Comparison of ENCODE assay signal across 17 cellular contexts in genomic region chr2:120342451-120342850, GRCh38. TPM values are rescaled to one million over a fixed set of nuclear protein-coding genes. Genes with fewer than 3 reads are reported as not detected.
DNase-seq lines count a peak whose midpoint lies in the region; ATAC-seq, FAIRE-seq and TF ChIP-seq lines count a peak whose summit lies in the region.
"Had no signal": no experiment of that assay in that cellular context is flagged by ENCODE, and none has a peak within 500 bp of the region (broad histone marks: within the 10 kb centered on the region; RNA-seq: fewer than 3 reads in every experiment).

No MANE protein-coding gene starts in this region.

- peaks cover 17 to 23% (median 17%) of the 10 kb centered on the region in 3 donors for H3K4me1 Mint-ChIP-seq in CD8-positive, alpha-beta memory T cell
- H3K4me1 Mint-ChIP-seq in neural crest cell, result peaks cover 15% of the 10 kb centered on the region
- H3K4me1 Mint-ChIP-seq in CD4-positive, alpha-beta memory T cell, result peaks cover 8 to 23% (median 17%) of the 10 kb centered on the region in 4 donors

- no peak for ATAC-seq in K562

- no peak overlapping the region for H3K27ac Mint-ChIP-seq in CD8-positive, alpha-beta memory T cell
- no peak overlapping the region for H3K27ac Mint-ChIP-seq in neural crest cell (ENCODE audit: unreplicated experiment)
- H3K27ac Mint-ChIP-seq in CD4-positive, alpha-beta memory T cell, result no peak overlapping the region
- H3K27ac Mint-ChIP-seq: CD8-positive, alpha-beta T cell had no signal

- TF ChIP-seq POLR2A in K562 (conservative IDR thresholded peaks at IDR 0.05), result no peak

- TF ChIP-seq CTCF in K562 (IDR thresholded peaks at IDR 0.05 in 2 of 3, conservative IDR thresholded peaks at IDR 0.05 in 1 of 3; ENCODE audit: insufficient read depth in 2 of 3, low read depth in 1 of 3, low read length in 3 of 3) (no peak), neural crest cell (conservative IDR thresholded peaks at IDR 0.05) (no peak), GM10248 (IDR thresholded peaks at IDR 0.05; ENCODE audit: control extremely low read depth, extremely low read depth, low read depth, missing control alignments) (no peak)

- H3K36me3 Mint-ChIP-seq in CD8-positive, alpha-beta memory T cell, result no peaks in the 10 kb centered on the region
- no peaks in the 10 kb centered on the region for H3K36me3 Mint-ChIP-seq in neural crest cell (ENCODE audit: low read depth)
- no peaks in the 10 kb centered on the region for H3K36me3 Mint-ChIP-seq in CD4-positive, alpha-beta memory T cell
- H3K36me3 Mint-ChIP-seq: CD8-positive, alpha-beta T cell; IgD-negative memory B cell had no signal

- H3K9me1 ChIP-seq in K562 (ENCODE audit: control insufficient read depth, insufficient read depth, low read length), result no peaks in the 10 kb centered on the region

- H3K27ac ChIP-seq in CD8-positive, alpha-beta memory T cell (ENCODE audit: low read depth, low read length), result no peak overlapping the region
- no peak overlapping the region for H3K27ac ChIP-seq in K562 (ENCODE audit: extremely low read depth, low read depth, low read length)
- H3K27ac ChIP-seq in CD4-positive, alpha-beta memory T cell (ENCODE audit: low read depth, low read length), result no peak overlapping the region

- no peaks in the 10 kb centered on the region for H3K36me3 ChIP-seq in CD8-positive, alpha-beta memory T cell (ENCODE audit: insufficient read depth, low read length)
- no peaks in the 10 kb centered on the region for H3K36me3 ChIP-seq in K562 (ENCODE audit: control insufficient read depth, insufficient read depth, low read length)
- H3K36me3 ChIP-seq in CD4-positive, alpha-beta memory T cell (ENCODE audit: insufficient read depth, low read length), result no peaks in the 10 kb centered on the region

- H3K4me3 Mint-ChIP-seq in CD8-positive, alpha-beta memory T cell, result peak overlapping the region in 5 of 7 donors; percentile 14 to 70 (median 36)
- H3K4me3 Mint-ChIP-seq in neural crest cell, result peak overlapping the region; percentile 55
- peak overlapping the region in 2 of 8 donors; percentile 63 to 84 for H3K4me3 Mint-ChIP-seq in CD4-positive, alpha-beta memory T cell

- CTCF ChIA-PET in CD8-positive, alpha-beta memory T cell (lab: Charles Lee), result interaction anchor here (1.0 to 1.7 kb wide), 4 partner anchors 28 to 339 kb away, joined by 3 to 5 read pairs (median 4); no protein-coding TSS in a partner anchor
- CTCF ChIA-PET in K562 (lab: Yijun Ruan, JAX; ENCODE audit: low intra/inter-chr PET ratio) (interaction anchor here (1.7 kb wide), 1 partner anchor 338 kb away, joined by 6 read pairs; no protein-coding TSS in a partner anchor), GM10248 (lab: Yijun Ruan, JAX) (interaction anchor here (0.9 to 1.9 kb wide), 3 partner anchors 8 to 338 kb away, joined by 3 to 9 read pairs (median 3); no protein-coding TSS in a partner anchor)
- CTCF ChIA-PET in CD4-positive, alpha-beta memory T cell (lab: Charles Lee; ENCODE audit: partially characterized antibody), result interaction anchor here (1.0 to 1.5 kb wide), 2 partner anchors 91 to 96 kb away, joined by 3 read pairs; no protein-coding TSS in a partner anchor

- POLR2A ChIA-PET in CD8-positive, alpha-beta memory T cell (lab: Charles Lee), result no interaction called here
- POLR2A ChIA-PET in K562 (lab: Yijun Ruan, JAX), result interaction anchor here (0.6 kb wide), 1 partner anchor 115 kb away, joined by 3 read pairs; no protein-coding TSS in a partner anchor
- POLR2A ChIA-PET in CD4-positive, alpha-beta memory T cell (lab: Charles Lee; ENCODE audit: partially characterized antibody), result no interaction called here
- POLR2A ChIA-PET in GM10248 (lab: Yijun Ruan, JAX), result interaction anchor here (0.7 kb wide), 1 partner anchor 62 kb away, joined by 11 read pairs; no protein-coding TSS in a partner anchor

- in situ Hi-C loops in K562 (cut with MboI), result loop anchor here (10.0 kb wide), 1 partner anchor 332 kb away; no protein-coding TSS in a partner anchor

- H3K27me3 Mint-ChIP-seq in CD8-positive, alpha-beta memory T cell, result peaks cover 50 to 62% of the 10 kb centered on the region in 2 donors
- peaks cover 70% of the 10 kb centered on the region for H3K27me3 Mint-ChIP-seq in neural crest cell (ENCODE audit: low read depth)
- H3K27me3 Mint-ChIP-seq in CD4-positive, alpha-beta memory T cell, result peaks cover 37 to 42% of the 10 kb centered on the region in 2 donors

- peaks cover 32% of the 10 kb centered on the region for H3K27me3 ChIP-seq in CD8-positive, alpha-beta memory T cell (ENCODE audit: insufficient read depth, low read length, poor library complexity, severe bottlenecking)
- peaks cover 20 to 51% of the 10 kb centered on the region in 2 experiments; a peak in 4 of 5 replicates for H3K27me3 ChIP-seq in K562 (ENCODE audit: control insufficient read depth in 2 of 2, insufficient read depth in 2 of 2, low read length in 2 of 2)
- peaks cover 27% of the 10 kb centered on the region for H3K27me3 ChIP-seq in CD4-positive, alpha-beta memory T cell (ENCODE audit: insufficient read depth, low read length)

- H3K4me2 ChIP-seq in K562 (ENCODE audit: insufficient read depth, low read length), result no peak overlapping the region

- peaks cover 13% of the 10 kb centered on the region for H3K4me1 ChIP-seq in CD8-positive, alpha-beta memory T cell (ENCODE audit: insufficient read depth, low read length)
- H3K4me1 ChIP-seq in K562 (replicated peaks in 1 of 2; ENCODE audit: control insufficient read depth in 2 of 2, insufficient read depth in 2 of 2, low read length in 2 of 2), result peaks cover 0 to 7% of the 10 kb centered on the region in 2 experiments; a peak in 2 of 5 replicates
- peaks cover 26% of the 10 kb centered on the region for H3K4me1 ChIP-seq in CD4-positive, alpha-beta memory T cell (ENCODE audit: insufficient read depth, low read length)

- DNase-seq in CD8-positive, alpha-beta memory T cell, result no peak
- DNase-seq in NCI-H526 (lab: John Stamatoyannopoulos, UW), result peak; percentile 50 to 70
- no peak for DNase-seq in K562 (ENCODE audit: extremely low read depth in 1 of 4, low spot score in 3 of 4)
- DNase-seq in neural crest cell (ENCODE audit: low read depth, low spot score), result no peak
- DNase-seq in T-helper 9 cell, result no peak
- no peak for DNase-seq in CD4-positive, alpha-beta memory T cell
- DNase-seq in GM10248 (ENCODE audit: extremely low spot score), result no peak
- no peak for DNase-seq in activated naive CD4-positive, alpha-beta T cell treated with Interleukin-2 at 50 U/mL for 16 hours
- DNase-seq: CD8-positive, alpha-beta T cell; GDM1; NCI-H1105 treated with DMSO at 0.1 percent for 48 hours; NCI-H1694 treated with DMSO at 0.1 percent for 48 hours; NCI-H2107; NCI-H226; PC-3 had no signal

- H3K9me3 Mint-ChIP-seq in CD8-positive, alpha-beta memory T cell, result no peaks in the 10 kb centered on the region
- H3K9me3 Mint-ChIP-seq in neural crest cell, result no peaks in the 10 kb centered on the region
- peaks cover 0 to 2% (median 0%) of the 10 kb centered on the region in 8 donors for H3K9me3 Mint-ChIP-seq in CD4-positive, alpha-beta memory T cell
- H3K9me3 Mint-ChIP-seq: CD8-positive, alpha-beta T cell; IgD-negative memory B cell had no signal

- BruUV-seq in K562 (replicated peaks; lab: Mats Ljungman, UMichigan), result no TSS peak

- FAIRE-seq in K562 (lab: Jason Lieb, UNC), result no peak
- FAIRE-seq: GM12891 had no signal

- no peak overlapping the region for H3K9ac ChIP-seq in K562 (ENCODE audit: insufficient read depth in 1 of 2, low read depth in 2 of 2, low read length in 2 of 2)

- no peak overlapping the region for H3K4me3 ChIP-seq in CD8-positive, alpha-beta memory T cell (ENCODE audit: low read length)
- H3K4me3 ChIP-seq in K562, result no peak overlapping the region
- H3K4me3 ChIP-seq in CD4-positive, alpha-beta memory T cell (ENCODE audit: low read length in 2 of 2), result no peak overlapping the region

- TF ChIP-seq EP300 in K562 (IDR thresholded peaks at IDR 0.05; ENCODE audit: low read length), result no peak

- no peak overlapping the region for H2AFZ ChIP-seq in K562 (ENCODE audit: low read depth, low read length)

- H3K79me2 ChIP-seq in K562 (ENCODE audit: control insufficient read depth, insufficient read depth, low read length), result no peaks in the 10 kb centered on the region

- intact Hi-C loops in K562 (cut with micrococcal nuclease), result loop anchor here (2.0 to 5.0 kb wide), 3 partner anchors 115 to 338 kb away; no protein-coding TSS in a partner anchor
- intact Hi-C loops in CD4-positive, alpha-beta memory T cell (cut with micrococcal nuclease), result loop anchor here (2.0 kb wide), 1 partner anchor 338 kb away; no protein-coding TSS in a partner anchor

- 2% methylated on average over 6 of the region's 6 CpGs for WGBS in K562 (ENCODE audit: insufficient coverage, low coverage, missing lambda C conversion rate)

- H4K20me1 ChIP-seq in K562 (replicated peaks; ENCODE audit: control insufficient read depth, insufficient read depth, low read length), result peaks cover 12% of the 10 kb centered on the region

- TF ChIP-seq RAD21 in K562 (CRISPR knock-in tag; conservative IDR thresholded peaks at IDR 0.05 in 1 of 2, IDR thresholded peaks at IDR 0.05 in 1 of 2), result no peak

- no peaks in the 10 kb centered on the region for H3K9me3 ChIP-seq in CD8-positive, alpha-beta memory T cell (ENCODE audit: low read length)
- no peaks in the 10 kb centered on the region for H3K9me3 ChIP-seq in K562 (replicated peaks; ENCODE audit: control insufficient read depth, insufficient read depth, low read depth, low read length)
- H3K9me3 ChIP-seq in CD4-positive, alpha-beta memory T cell (ENCODE audit: control insufficient read depth in 1 of 2, low read length in 2 of 2), result no peaks in the 10 kb centered on the region

RNA-seq across cellular contexts. Expression of gene INHBB, which starts 3.5 kb away (rescaled TPM):
- not detected for total RNA-seq in CD8-positive, alpha-beta memory T cell
- polyA plus RNA-seq in CD8-positive, alpha-beta memory T cell, result not detected
- not detected in 2 replicates for total RNA-seq in K562 (2011; cell fraction: chromatin; rRNA removed; ENCODE audit: low replicate concordance)
- not detected in 2 replicates for total RNA-seq in K562 (2011; cell fraction: nucleolus; rRNA removed)
- total RNA-seq in K562 (2011; cell fraction: nucleoplasm; rRNA removed), result not detected in 2 replicates
- total RNA-seq in K562 (2014; rRNA removed), result not detected in 2 replicates
- not detected in 2 replicates for total RNA-seq in K562 (2014; rRNA removed; fragmentation: Illumina TruSeq; extraction: Trizol)
- total RNA-seq in K562 (2015; rRNA removed; fragmentation: Illumina TruSeq; extraction: Trizol), result not detected in 2 replicates
- 0.11 TPM in 1 of 2 replicates, not detected in the other for total RNA-seq in K562 (2021)
- polyA plus RNA-seq in K562 (2011; rRNA removed), result not detected in 2 replicates
- polyA plus RNA-seq in K562 (2011; cell fraction: cytosol; rRNA removed), result not detected in 2 replicates
- not detected in 2 replicates for polyA plus RNA-seq in K562 (2011; cell fraction: nucleus; rRNA removed)
- not detected in 2 replicates for polyA plus RNA-seq in K562 (2012)
- 0.04 TPM in 1 of 2 replicates, not detected in the other for polyA plus RNA-seq in K562 (2014; fragmentation: Illumina TruSeq; extraction: Trizol)
- polyA plus RNA-seq in K562 (2014; fragmentation: Nextera tagmentation; extraction: Ambion mirVana), result not detected
- not detected in 2 replicates for polyA plus RNA-seq in K562 (2014; rRNA removed)
- polyA minus RNA-seq in K562 (2011; rRNA and poly(A)+ RNA removed), result not detected in 2 replicates
- not detected in 2 replicates for polyA minus RNA-seq in K562 (2011; cell fraction: cytosol; rRNA and poly(A)+ RNA removed)
- polyA minus RNA-seq in K562 (2011; cell fraction: nucleus; rRNA and poly(A)+ RNA removed), result not detected in 2 replicates
- total RNA-seq in neural crest cell, result 0.14 and 0.49 TPM in 2 replicates
- total RNA-seq in CD4-positive, alpha-beta memory T cell, result not detected
- polyA plus RNA-seq in CD4-positive, alpha-beta memory T cell, result not detected
- total RNA-seq: CD8-positive, alpha-beta T cell had no signal
- polyA plus RNA-seq: IgD-negative memory B cell had no signal

Comparison
In these comparisons a context has a peak if more than half of its experiments do, and no peak if none do; other contexts are left out.
1. DNase-seq: peak in NCI-H526 (2 of 2); none in CD8-positive, alpha-beta memory T cell (0 of 5), K562 (0 of 4), neural crest cell (single experiment), T-helper 9 cell (single experiment), CD4-positive, alpha-beta memory T cell (0 of 5), GM10248 (single experiment) and activated naive CD4-positive, alpha-beta T cell treated with Interleukin-2 at 50 U/mL for 16 hours (single experiment).
2. POLR2A ChIA-PET loops: an anchor here in K562 (0.6 kb wide) and GM10248 (0.7 kb wide); none called in CD8-positive, alpha-beta memory T cell and CD4-positive, alpha-beta memory T cell.